ENCODE assay signal across 21 cellular contexts in the genomic region with DNA sequence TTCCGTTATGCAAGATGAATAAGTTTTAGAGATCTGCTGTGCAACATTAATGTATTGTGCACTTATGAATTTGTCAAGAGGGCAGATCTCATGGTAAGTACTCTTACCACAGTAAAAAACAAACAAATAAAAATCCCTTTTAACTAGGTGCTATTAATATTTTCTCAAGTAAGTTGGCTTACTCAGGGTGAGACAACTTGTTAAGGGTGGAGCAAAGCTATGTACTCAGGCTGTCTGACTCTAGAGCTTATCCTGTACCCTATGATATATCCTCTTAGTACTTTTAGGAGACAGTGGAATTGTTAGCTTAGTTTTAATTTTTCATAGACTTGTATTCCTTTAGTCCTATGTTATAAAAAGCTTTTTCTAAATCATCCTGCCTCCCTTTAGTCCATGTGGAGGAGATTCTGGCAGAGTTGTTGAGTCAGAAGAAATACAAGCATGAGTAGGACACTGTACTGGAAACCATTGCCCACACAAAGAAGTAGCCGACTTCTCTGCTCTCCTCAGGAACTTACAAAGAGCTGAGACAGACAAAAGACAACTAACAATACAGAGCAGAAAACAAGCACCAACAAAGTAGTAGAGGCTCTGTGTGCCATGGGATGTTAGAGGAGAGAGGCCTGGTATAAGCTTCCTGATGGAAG. TPM values are rescaled to one million over a fixed set of nuclear protein-coding genes. Genes with fewer than 3 reads are reported as not detected.
DNase-seq lines count a peak whose midpoint lies in the region; ATAC-seq and TF ChIP-seq lines count a peak whose summit lies in the region.
"Had no signal": no experiment of that assay in that cellular context is flagged by ENCODE, and none has a peak within 500 bp of the region (broad histone marks: within the 10 kb centered on the region; RNA-seq: fewer than 3 reads in every experiment).

No MANE protein-coding gene starts in this region.

- H3K27me3 Mint-ChIP-seq in activated T-cell treated with anti-CD3 and anti-CD28 coated beads, Interleukin-2, amount 50 U/mL, for 24 hours = no peaks in the 10 kb centered on the region
- no peaks in the 10 kb centered on the region for H3K27me3 Mint-ChIP-seq in T-helper 2 cell treated with Interferon-gamma antibody and Interleukin-4, amounts not matched to agents 5 μg/mL and 100 μg/mL, for 36 hours (ENCODE audit: low read depth)
- no peaks in the 10 kb centered on the region for H3K27me3 Mint-ChIP-seq in stimulated activated naive CD8-positive, alpha-beta T cell treated with anti-CD3 and anti-CD28 coated beads, Interleukin-15, amount 100 ng/mL, for 72 hours
- H3K27me3 Mint-ChIP-seq in endothelial cell (ENCODE audit: unreplicated experiment) = peaks cover 2% of the 10 kb centered on the region

- WGBS in spleen, 5 donors = 77 to 86% (median 85%) methylated on average over 2 of the region's 2 CpGs

- H3K4me1 ChIP-seq in spleen = peaks cover 11 to 70% (median 26%) of the 10 kb centered on the region in 6 donors
- H3K4me1 ChIP-seq: breast epithelium had no signal

- no peaks in the 10 kb centered on the region for H3K27me3 ChIP-seq in spleen (replicated peaks in 1 of 7)
- H3K27me3 ChIP-seq: breast epithelium, gastroesophageal sphincter, MG63 had no signal

- peaks cover 0 to 4% (median 0%) of the 10 kb centered on the region in 8 donors for H3K9me3 ChIP-seq in spleen
- H3K9me3 ChIP-seq: gastroesophageal sphincter, MG63 had no signal

- intact Hi-C loops in spleen (cut with DNase I; ENCODE audit: low total_unique reads) = no loop called here

- TF ChIP-seq CTCF in epithelial cell of esophagus (IDR thresholded peaks at IDR 0.05; ENCODE audit: insufficient read depth, low read depth, low read length, missing control alignments) (no peak), spleen (IDR thresholded peaks at IDR 0.05 in 8 of 11, conservative IDR thresholded peaks at IDR 0.05 in 3 of 11) (no peak), endothelial cell (IDR thresholded peaks at IDR 0.05; ENCODE audit: unreplicated experiment) (no peak)

- H3K9me3 Mint-ChIP-seq in activated T-cell treated with anti-CD3 and anti-CD28 coated beads, Interleukin-2, amount 50 U/mL, for 24 hours = no peaks in the 10 kb centered on the region
- no peaks in the 10 kb centered on the region for H3K9me3 Mint-ChIP-seq in T-helper 2 cell treated with Interferon-gamma antibody and Interleukin-4, amounts not matched to agents 5 μg/mL and 100 μg/mL, for 36 hours
- H3K9me3 Mint-ChIP-seq in stimulated activated naive CD8-positive, alpha-beta T cell treated with anti-CD3 and anti-CD28 coated beads, Interleukin-15, amount 100 ng/mL, for 72 hours = no peaks in the 10 kb centered on the region
- H3K9me3 Mint-ChIP-seq in endothelial cell (ENCODE audit: unreplicated experiment) = no peaks in the 10 kb centered on the region

- ATAC-seq in stimulated activated naive CD8-positive, alpha-beta T cell treated with anti-CD3 and anti-CD28 coated beads, Interleukin-15, amount 100 ng/mL, for 72 hours = no peak
- ATAC-seq in GM18498 (IDR thresholded peaks at IDR 0.05; ENCODE audit: unreplicated experiment) = no peak
- ATAC-seq: gastroesophageal sphincter, HCT116 had no signal

- H3K27ac ChIP-seq in spleen = no peak overlapping the region
- H3K27ac ChIP-seq: breast epithelium, gastroesophageal sphincter, HL-60 had no signal

- H3K4me3 ChIP-seq in epithelial cell of esophagus (ENCODE audit: low read length) (no peak overlapping the region), spleen (no peak overlapping the region)
- H3K4me3 ChIP-seq: breast epithelium, gastroesophageal sphincter, MG63 had no signal

- TF ChIP-seq POLR2A in spleen (IDR thresholded peaks at IDR 0.05) = no peak

- H3K4me1 Mint-ChIP-seq in activated T-cell treated with anti-CD3 and anti-CD28 coated beads, Interleukin-2, amount 50 U/mL, for 24 hours (ENCODE audit: low read depth) = peaks cover 96% of the 10 kb centered on the region
- H3K4me1 Mint-ChIP-seq in T-helper 2 cell treated with Interferon-gamma antibody and Interleukin-4, amounts not matched to agents 5 μg/mL and 100 μg/mL, for 36 hours (ENCODE audit: low read depth) = peaks cover 68% of the 10 kb centered on the region
- peaks cover 95% of the 10 kb centered on the region for H3K4me1 Mint-ChIP-seq in stimulated activated naive CD8-positive, alpha-beta T cell treated with anti-CD3 and anti-CD28 coated beads, Interleukin-15, amount 100 ng/mL, for 72 hours
- peaks cover 17% of the 10 kb centered on the region for H3K4me1 Mint-ChIP-seq in endothelial cell (ENCODE audit: unreplicated experiment)

- DNase-seq in activated T-cell treated with anti-CD3 and anti-CD28 coated beads, Interleukin-2, amount 50 U/mL, for 24 hours = no peak
- DNase-seq in activated T-cell treated with anti-CD3 and anti-CD28 coated beads, Interleukin-2, amount 50 U/mL, for 1 hour = no peak
- DNase-seq in T-helper 2 cell treated with Interferon-gamma antibody and Interleukin-4, amounts not matched to agents 5 μg/mL and 100 μg/mL, for 36 hours (ENCODE audit: low spot score) = no peak
- peak; percentile 30 for DNase-seq in epithelial cell of esophagus (ENCODE audit: low read depth)
- no peak for DNase-seq in stimulated activated naive CD8-positive, alpha-beta T cell treated with anti-CD3 and anti-CD28 coated beads, Interleukin-15, amount 100 ng/mL, for 72 hours
- DNase-seq in spleen = no peak
- no peak for DNase-seq in endothelial cell (ENCODE audit: low spot score)
- DNase-seq: ACHN, C1 segment of cervical spinal cord, dermis blood vessel endothelial cell, kidney glomerular epithelial cell, MG63, NCI-H774, nephron progenitor cell, OCI-M1, SIG-M5 had no signal

- no peak overlapping the region for H3K4me3 Mint-ChIP-seq in activated T-cell treated with anti-CD3 and anti-CD28 coated beads, Interleukin-2, amount 50 U/mL, for 24 hours
- peak overlapping the region; percentile 0 for H3K4me3 Mint-ChIP-seq in T-helper 2 cell treated with Interferon-gamma antibody and Interleukin-4, amounts not matched to agents 5 μg/mL and 100 μg/mL, for 36 hours
- no peak overlapping the region for H3K4me3 Mint-ChIP-seq in stimulated activated naive CD8-positive, alpha-beta T cell treated with anti-CD3 and anti-CD28 coated beads, Interleukin-15, amount 100 ng/mL, for 72 hours
- H3K4me3 Mint-ChIP-seq in endothelial cell (ENCODE audit: unreplicated experiment) = no peak overlapping the region
- H3K4me3 Mint-ChIP-seq: nephron progenitor cell had no signal

- H3K36me3 Mint-ChIP-seq in activated T-cell treated with anti-CD3 and anti-CD28 coated beads, Interleukin-2, amount 50 U/mL, for 24 hours (ENCODE audit: low read depth) = peaks cover 2% of the 10 kb centered on the region
- H3K36me3 Mint-ChIP-seq in T-helper 2 cell treated with Interferon-gamma antibody and Interleukin-4, amounts not matched to agents 5 μg/mL and 100 μg/mL, for 36 hours (ENCODE audit: low read depth) = peaks cover 3% of the 10 kb centered on the region
- H3K36me3 Mint-ChIP-seq in endothelial cell (ENCODE audit: low read depth, unreplicated experiment) = no peaks in the 10 kb centered on the region

- H3K36me3 ChIP-seq in spleen = no peaks in the 10 kb centered on the region
- H3K36me3 ChIP-seq: breast epithelium, gastroesophageal sphincter, MG63 had no signal

- peak overlapping the region; percentile 51 for H3K27ac Mint-ChIP-seq in activated T-cell treated with anti-CD3 and anti-CD28 coated beads, Interleukin-2, amount 50 U/mL, for 24 hours
- peak overlapping the region; percentile 13 for H3K27ac Mint-ChIP-seq in T-helper 2 cell treated with Interferon-gamma antibody and Interleukin-4, amounts not matched to agents 5 μg/mL and 100 μg/mL, for 36 hours
- H3K27ac Mint-ChIP-seq in stimulated activated naive CD8-positive, alpha-beta T cell treated with anti-CD3 and anti-CD28 coated beads, Interleukin-15, amount 100 ng/mL, for 72 hours = peak overlapping the region; percentile 79 to 81
- no peak overlapping the region for H3K27ac Mint-ChIP-seq in endothelial cell (ENCODE audit: unreplicated experiment)
- H3K27ac Mint-ChIP-seq: nephron progenitor cell had no signal

RNA-seq across cellular contexts. Expression of gene S1PR1, which starts 49.2 kb away (rescaled TPM):
- total RNA-seq in spleen (100 to 1,000 TPM in 6 of 7 donors, 10 to 100 TPM in 1; 83.9 to 219 (median 158) TPM), endothelial cell (ENCODE audit: unreplicated experiment) (79.1 TPM)
- 10 to 100 TPM; 42.5 to 53.9 (median 45.4) TPM for polyA plus RNA-seq in spleen
